ENCODE assay signal across 8 cellular contexts in genomic region chr9:128863647-128864046, GRCh38. TPM values are rescaled to one million over a fixed set of nuclear protein-coding genes. Genes with fewer than 3 reads are reported as not detected.
A peak's percentile ranks its signal among the peaks of the same experiment; 100 is the strongest.
DNase-seq lines count a peak whose midpoint lies in the region; ATAC-seq, FAIRE-seq and TF ChIP-seq lines count a peak whose summit lies in the region.

No MANE protein-coding gene starts in this region.

- TF ChIP-seq POLR2A in NB4 (IDR thresholded peaks at IDR 0.05; ENCODE audit: extremely low read depth, insufficient read length), result no peak

- no peaks in the 10 kb centered on the region for H3K27me3 ChIP-seq in bronchial epithelial cell (ENCODE audit: control insufficient read depth, insufficient read depth, low read length)

- ATAC-seq in left lobe of liver (peak; percentile 92), GM18861 (IDR thresholded peaks at IDR 0.05; ENCODE audit: unreplicated experiment) (no peak)

- peak; percentile 96 for TF ChIP-seq CTCF in AG09309 (IDR thresholded peaks at IDR 0.05; ENCODE audit: control insufficient read depth, insufficient read depth, low read depth, low read length, missing control alignments)
- TF ChIP-seq CTCF in NB4 (IDR thresholded peaks at IDR 0.05; ENCODE audit: low read depth, low read length), result peak; percentile 85
- peak; percentile 99 for TF ChIP-seq CTCF in bronchial epithelial cell (IDR thresholded peaks at IDR 0.05; ENCODE audit: insufficient read depth, low read length, severe bottlenecking)

- no peak overlapping the region for H3K4me3 ChIP-seq in AG09309 (ENCODE audit: control insufficient read depth, low read depth, low read length)
- no peak overlapping the region for H3K4me3 ChIP-seq in NB4 (ENCODE audit: low read depth, low read length)
- H3K4me3 ChIP-seq in bronchial epithelial cell (ENCODE audit: low read depth, low read length), result no peak overlapping the region

- no peaks in the 10 kb centered on the region for H3K36me3 ChIP-seq in bronchial epithelial cell (ENCODE audit: control insufficient read depth, insufficient read depth, low read length)

- peak; percentile 61 for FAIRE-seq in GM18507 (lab: Jason Lieb, UNC)
- FAIRE-seq in bronchial epithelial cell (lab: Jason Lieb, UNC), result no peak

- DNase-seq in AG09309 (ENCODE audit: low read depth) (no peak), GM18507 (ENCODE audit: extremely low spot score, insufficient read length, low read depth) (peak; percentile 76), NB4 (ENCODE audit: low read depth) (peak; percentile 81), bronchial epithelial cell (ENCODE audit: low read depth) (peak; percentile 41), left lobe of liver (ENCODE audit: low spot score) (peak; percentile 78)
- peak; percentile 71 to 88 (median 79) for DNase-seq in activated CD4-positive, CD25-positive, alpha-beta regulatory T cell (lab: John Stamatoyannopoulos, UW)
- DNase-seq in stimulated activated CD4-positive, alpha-beta T cell treated with anti-CD3 and anti-CD28 coated beads, TNF-alpha, amount 100 ng/mL, for 4 hours (ENCODE audit: low read depth in 3 of 3), result peak; percentile 71 to 86 (median 77)

RNA-seq across cellular contexts. Expression of gene KYAT1, which starts 18.1 kb away (rescaled TPM):
- total RNA-seq in bronchial epithelial cell (9.0 and 9.5 TPM in 2 replicates), left lobe of liver (9.6 TPM)

RNA-seq across cellular contexts. Expression of gene LRRC8A, which starts 18.3 kb away (rescaled TPM):
- total RNA-seq in bronchial epithelial cell (259 and 329 TPM in 2 replicates), left lobe of liver (11.0 TPM)

RNA-seq across cellular contexts. Expression of gene SPOUT1, which starts 34.1 kb away (rescaled TPM):
- total RNA-seq in bronchial epithelial cell (10.4 and 14.0 TPM in 2 replicates), left lobe of liver (36.7 TPM)

RNA-seq across cellular contexts. Expression of gene ENDOG, which starts 45.3 kb away (rescaled TPM):
- total RNA-seq in bronchial epithelial cell, result 36.6 and 54.0 TPM in 2 replicates
- total RNA-seq in left lobe of liver, result 53.0 TPM

RNA-seq across cellular contexts. Expression of gene PHYHD1, which starts 57.1 kb away (rescaled TPM):
- 1.1 and 3.8 TPM in 2 replicates for total RNA-seq in bronchial epithelial cell
- 70.8 TPM for total RNA-seq in left lobe of liver

Comparison
In these comparisons a context has a peak if more than half of its experiments do, and no peak if none do; other contexts are left out.
1. RNA of gene LRRC8A, which starts 18.3 kb away (total RNA-seq): 259 to 329 TPM in bronchial epithelial cell; 11.0 TPM in left lobe of liver (single experiment); every median in the first group is over 10 times any median in the second.
2. Peak in every context shown above with its lines, with median percentiles within 50 percentile points of each other: CTCF ChIP-seq.